ENCODE assay signal across 29 cellular contexts in genomic region chr18:10939822-10940221, GRCh38.
"Had no signal": no experiment of that assay in that cellular context is flagged by ENCODE, and none has a peak within 500 bp of the region (broad histone marks: within the 10 kb centered on the region; RNA-seq: fewer than 3 reads in every experiment).

No MANE protein-coding gene starts in this region.

- H3K27me3 Mint-ChIP-seq: dendritic cell treated with granulocyte-macrophage colony-stimulating factor and Interleukin-4, amounts not matched to agents 40 ng/mL and 50 ng/mL, for 4 days; effector memory CD8-positive, alpha-beta T cell had no signal

- DNase-seq: colonic mucosa; cortex of kidney; dermis blood vessel endothelial cell; dorsolateral prefrontal cortex; effector CD4-positive, alpha-beta T cell; effector CD8-positive, alpha-beta T cell; effector memory CD4-positive, alpha-beta T cell; effector memory CD8-positive, alpha-beta T cell; erythroblast; esophagus squamous epithelium; foreskin fibroblast; foreskin keratinocyte; foreskin melanocyte; gastrocnemius medialis; glutamatergic neuron; head of caudate nucleus; heart left ventricle; heart right ventricle had no signal

- H3K4me3 Mint-ChIP-seq: dendritic cell treated with granulocyte-macrophage colony-stimulating factor and Interleukin-4, amounts not matched to agents 40 ng/mL and 50 ng/mL, for 4 days; effector memory CD8-positive, alpha-beta T cell had no signal

- H3K4me1 ChIP-seq: colonic mucosa, foreskin keratinocyte, gastrocnemius medialis had no signal

- H2AFZ ChIP-seq: hepatocyte had no signal

- H3K79me2 ChIP-seq: hepatocyte had no signal

- ATAC-seq: effector memory CD8-positive, alpha-beta T cell; esophagus mucosa; foreskin keratinocyte; gastrocnemius medialis; gastroesophageal sphincter; heart left ventricle; heart right ventricle had no signal

- H3K27me3 ChIP-seq: colonic mucosa, esophagus muscularis mucosa, esophagus squamous epithelium, foreskin keratinocyte, gastrocnemius medialis, gastroesophageal sphincter, heart left ventricle, heart right ventricle, hepatocyte had no signal

- H3K36me3 ChIP-seq: colonic mucosa, esophagus muscularis mucosa, esophagus squamous epithelium, gastrocnemius medialis, gastroesophageal sphincter, heart left ventricle, heart right ventricle had no signal

- H3K9me3 ChIP-seq: colonic mucosa had no signal

- H3K4me2 ChIP-seq: hepatocyte had no signal

- H3K27ac Mint-ChIP-seq: dendritic cell treated with granulocyte-macrophage colony-stimulating factor and Interleukin-4, amounts not matched to agents 40 ng/mL and 50 ng/mL, for 4 days; effector memory CD8-positive, alpha-beta T cell had no signal

- H3K4me3 ChIP-seq: colonic mucosa, coronary artery, dorsolateral prefrontal cortex, esophagus muscularis mucosa, esophagus squamous epithelium, gastrocnemius medialis, gastroesophageal sphincter, heart left ventricle, heart right ventricle, hepatocyte had no signal

- H3K27ac ChIP-seq: colonic mucosa, coronary artery, dorsolateral prefrontal cortex, epithelial cell of prostate, esophagus muscularis mucosa, esophagus squamous epithelium, foreskin keratinocyte, gastrocnemius medialis, gastroesophageal sphincter, heart left ventricle, heart right ventricle, hepatocyte had no signal

- FAIRE-seq: colon, endometrium, endothelial cell of umbilical vein, frontal cortex had no signal
